10 cellular contexts compared by ENCODE assay signal in genomic region chr3:179363332-179363731, GRCh38.
"Had no signal": no experiment of that assay in that cellular context is flagged by ENCODE, and none has a peak within 500 bp of the region (broad histone marks: within the 10 kb centered on the region; RNA-seq: fewer than 3 reads in every experiment).

No MANE protein-coding gene starts in this region.

- DNase-seq: GM23248, H7, H9, HCEC 1CT, HFFc6 had no signal

- H3K9me3 ChIP-seq: HAP-1 had no signal

- H3K4me2 ChIP-seq: GM23338 had no signal

- H3K4me3 Mint-ChIP-seq: GM23338, H9, HFFc6 had no signal

- H3K27ac Mint-ChIP-seq: GM23338, H9, HFFc6 had no signal

- H3K9ac ChIP-seq: GM23248 had no signal

- H3K9me3 Mint-ChIP-seq: GM23338, H9, HFFc6 had no signal

- H3K27ac ChIP-seq: GM23248 had no signal

- ATAC-seq: GM23338, HCT116 had no signal

- FAIRE-seq: H1, H54 had no signal

- H3K4me1 ChIP-seq: HAP-1 had no signal

- H3K4me3 ChIP-seq: GM23248, GM23338, HAP-1 had no signal

- H2AFZ ChIP-seq: GM23248, GM23338 had no signal

- H3K4me1 Mint-ChIP-seq: GM23338, H9 had no signal
